ENCODE assay signal across 8 cellular contexts in the genomic region with DNA sequence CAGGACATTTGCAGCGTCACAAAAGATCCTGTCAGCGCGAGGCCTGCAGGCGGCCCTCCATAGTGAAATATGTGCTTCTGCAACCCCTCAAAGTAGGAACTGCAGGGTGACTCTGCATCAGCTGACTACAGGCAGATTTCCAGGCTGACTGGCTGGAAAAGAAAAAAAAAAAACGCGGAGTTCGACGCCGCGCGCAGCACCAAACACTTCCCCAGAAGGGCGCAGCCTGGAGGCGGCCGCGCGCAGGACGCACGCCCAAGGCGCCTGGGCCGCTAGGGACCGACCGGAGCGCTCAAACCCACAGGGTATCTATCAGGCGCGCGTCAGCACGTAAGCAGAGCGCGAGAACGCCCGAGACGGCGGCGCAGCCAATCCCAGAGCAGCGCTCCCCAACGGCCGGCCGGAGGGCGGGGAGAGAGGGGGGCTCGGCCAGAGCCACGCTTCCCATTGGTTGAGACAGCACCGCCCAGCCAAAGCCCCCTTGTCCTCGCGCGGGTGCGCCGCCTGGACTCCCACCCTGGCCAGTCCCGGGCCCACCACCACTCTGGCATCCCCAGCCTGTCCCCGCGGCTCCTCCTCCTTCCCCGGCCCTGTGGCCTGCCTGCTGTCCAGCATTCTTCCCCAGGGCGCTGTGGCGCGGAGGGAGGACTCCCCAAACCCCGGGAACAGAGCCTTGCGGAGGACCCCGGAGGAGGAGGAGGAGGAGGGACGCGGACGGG. TPM values are rescaled to one million over a fixed set of nuclear protein-coding genes. Genes with fewer than 3 reads are reported as not detected.
DNase-seq lines count a peak whose midpoint lies in the region; ATAC-seq and TF ChIP-seq lines count a peak whose summit lies in the region.

No MANE protein-coding gene starts in this region.

- H3K4me3 ChIP-seq in HAP-1 (peak overlapping the region; percentile 60), MM.1S (ENCODE audit: low read length) (peak overlapping the region; percentile 94), neural progenitor cell (peak overlapping the region; percentile 58), stomach smooth muscle (ENCODE audit: low read length in 2 of 2) (peak overlapping the region; percentile 88 to 93)

- no peaks in the 10 kb centered on the region for H3K27me3 ChIP-seq in HAP-1 (ENCODE audit: low read depth)
- no peaks in the 10 kb centered on the region for H3K27me3 ChIP-seq in MM.1S (replicated peaks; ENCODE audit: insufficient read depth, low read length)
- H3K27me3 ChIP-seq in foreskin keratinocyte = peaks cover 24% of the 10 kb centered on the region
- peaks cover 25% of the 10 kb centered on the region for H3K27me3 ChIP-seq in neural progenitor cell
- peaks cover 5 to 10% of the 10 kb centered on the region in 2 donors for H3K27me3 ChIP-seq in stomach smooth muscle (ENCODE audit: control insufficient read depth in 1 of 2, insufficient read depth in 2 of 2, low read length in 2 of 2)

- in situ Hi-C loops in HAP-1 (cut with MboI; ENCODE audit: low sequenced_read_pairs) = no loop called here

- H3K4me3 Mint-ChIP-seq in neural progenitor cell = peak overlapping the region; percentile 87

- H3K79me2 ChIP-seq in MM.1S (ENCODE audit: low read length) (peaks cover 50% of the 10 kb centered on the region), neural progenitor cell (ENCODE audit: low read depth) (no peaks in the 10 kb centered on the region)

- TF ChIP-seq CTCF in MM.1S (IDR thresholded peaks at IDR 0.05; ENCODE audit: low read length) = peak; percentile 73
- peak; percentile 75 for TF ChIP-seq CTCF in foreskin keratinocyte (conservative IDR thresholded peaks at IDR 0.05)
- peak; percentile 64 for TF ChIP-seq CTCF in neural progenitor cell (IDR thresholded peaks at IDR 0.05)

- H3K9ac ChIP-seq in MM.1S (ENCODE audit: low read length) (peak overlapping the region; percentile 96), neural progenitor cell (peak overlapping the region; percentile 12), stomach smooth muscle (ENCODE audit: low read length in 2 of 2) (peak overlapping the region; percentile 80 to 93)

- H2AFZ ChIP-seq in MM.1S (ENCODE audit: low read length) (peak overlapping the region; percentile 98), neural progenitor cell (replicated peaks) (peak overlapping the region; percentile 54)

- peaks cover 7% of the 10 kb centered on the region for H3K4me1 ChIP-seq in HAP-1
- H3K4me1 ChIP-seq in MM.1S (ENCODE audit: low read length) = peaks cover 8% of the 10 kb centered on the region
- peaks cover 4% of the 10 kb centered on the region for H3K4me1 ChIP-seq in foreskin keratinocyte
- peaks cover 19% of the 10 kb centered on the region for H3K4me1 ChIP-seq in neural progenitor cell
- peaks cover 29% of the 10 kb centered on the region for H3K4me1 ChIP-seq in stomach smooth muscle (ENCODE audit: control insufficient read depth, insufficient read depth, low read length)

- H3K4me2 ChIP-seq in MM.1S (ENCODE audit: low read depth, low read length) = peak overlapping the region; percentile 96
- peak overlapping the region; percentile 81 for H3K4me2 ChIP-seq in neural progenitor cell

- peaks cover 11% of the 10 kb centered on the region; the same call in 1 of the 2 replicates for H4K20me1 ChIP-seq in MM.1S (ENCODE audit: insufficient read depth, low read length)
- no peaks in the 10 kb centered on the region for H4K20me1 ChIP-seq in neural progenitor cell (ENCODE audit: low read depth)

- no peak overlapping the region for H3K27ac Mint-ChIP-seq in neural progenitor cell

- H3K36me3 Mint-ChIP-seq in neural progenitor cell = no peaks in the 10 kb centered on the region

- peaks cover 31% of the 10 kb centered on the region for H3K27me3 Mint-ChIP-seq in neural progenitor cell (ENCODE audit: insufficient read depth, low read depth)

- H3K9me3 Mint-ChIP-seq in neural progenitor cell = peaks cover 3% of the 10 kb centered on the region

- peak; percentile 97 for ATAC-seq in foreskin keratinocyte

- H3F3A ChIP-seq in MM.1S (ENCODE audit: insufficient read depth, low read length) = peaks cover 23% of the 10 kb centered on the region
- peaks cover 38% of the 10 kb centered on the region for H3F3A ChIP-seq in neural progenitor cell (ENCODE audit: low read depth)

- H3K9me2 ChIP-seq in MM.1S (replicated peaks; ENCODE audit: insufficient read depth, low read length) = no peaks in the 10 kb centered on the region

- H3K36me3 ChIP-seq in HAP-1 (replicated peaks) = no peaks in the 10 kb centered on the region
- no peaks in the 10 kb centered on the region for H3K36me3 ChIP-seq in MM.1S (replicated peaks; ENCODE audit: insufficient read depth, low read length)
- H3K36me3 ChIP-seq in neural progenitor cell = no peaks in the 10 kb centered on the region
- no peaks in the 10 kb centered on the region for H3K36me3 ChIP-seq in stomach smooth muscle (ENCODE audit: control insufficient read depth in 2 of 2, insufficient read depth in 2 of 2, low read length in 2 of 2)

- peaks cover 17% of the 10 kb centered on the region for H3K4me1 Mint-ChIP-seq in neural progenitor cell

- H3K9me3 ChIP-seq in HAP-1 = no peaks in the 10 kb centered on the region
- H3K9me3 ChIP-seq in MM.1S (replicated peaks; ENCODE audit: insufficient read depth, low read length) = no peaks in the 10 kb centered on the region
- H3K9me3 ChIP-seq in neural progenitor cell (ENCODE audit: low read depth) = no peaks in the 10 kb centered on the region
- H3K9me3 ChIP-seq in stomach smooth muscle (ENCODE audit: control insufficient read depth in 2 of 2, low read length in 2 of 2) = no peaks in the 10 kb centered on the region

- peak; percentile 89 for DNase-seq in GF-D8 (lab: John Stamatoyannopoulos, UW)
- DNase-seq in HAP-1 (ENCODE audit: low spot score in 2 of 2) = peak; percentile 92 to 97
- DNase-seq in MM.1S = peak; percentile 100
- peak; percentile 84 for DNase-seq in SHP77 treated with DMSO at 0.1 percent for 48 hours (lab: John Stamatoyannopoulos, UW)
- peak; percentile 86 for DNase-seq in activated gamma-delta T cell treated with anti-CD3 and anti-CD28 coated beads, Interleukin-2, amount 50 U/mL, for 16 hours (ENCODE audit: low read depth)
- DNase-seq in foreskin keratinocyte = peak; percentile 84 to 92
- DNase-seq in neural progenitor cell (ENCODE audit: low spot score) = peak; percentile 99

- H3K27ac ChIP-seq in MM.1S (ENCODE audit: low read length) (peak overlapping the region; percentile 91), foreskin keratinocyte (peak overlapping the region; percentile 37), neural progenitor cell (peak overlapping the region; percentile 55), stomach smooth muscle (ENCODE audit: low read length) (peak overlapping the region; percentile 97)

RNA-seq across cellular contexts. Expression of gene BDH1, which starts 1.0 kb away (rescaled TPM):
- total RNA-seq in foreskin keratinocyte (19.9 and 27.8 TPM in 2 replicates), neural progenitor cell (ENCODE audit: low replicate concordance) (14.1 and 19.4 TPM in 2 replicates)
- 26.3 and 35.9 TPM in 2 replicates for polyA plus RNA-seq in foreskin keratinocyte

Comparison
In these comparisons a context has a peak if more than half of its experiments do, and no peak if none do; other contexts are left out.
1. Peak in every context shown above with its lines: DNase-seq, ATAC-seq, H3K4me3 ChIP-seq and H3K27ac ChIP-seq.
2. H3K27ac ChIP-seq: peak in every context shown above with its lines; median percentile 97 in stomach smooth muscle; 91 in MM.1S; 55 in neural progenitor cell; 37 in foreskin keratinocyte.
3. H3K9ac ChIP-seq: peak in every context shown above with its lines; median percentile 96 in MM.1S; 86 in stomach smooth muscle; 12 in neural progenitor cell.